8 cellular contexts compared by ENCODE assay signal in genomic region chr10:117375360-117376147, GRCh38.
DNase-seq lines count a peak whose midpoint lies in the region; ATAC-seq and TF ChIP-seq lines count a peak whose summit lies in the region.

Gene PDZD8, minus strand, starts transcription at chr10:117375440. Its CDS starts 213 bp downstream, at chr10:117375227.

- peak; percentile 89 for TF ChIP-seq POLR2A in GM19193 (IDR thresholded peaks at IDR 0.05; ENCODE audit: extremely low read depth, insufficient read depth, insufficient read length)

- ATAC-seq in HG03432 (IDR thresholded peaks at IDR 0.05; ENCODE audit: unreplicated experiment) = peak; percentile 88

- peak; percentile 96 for DNase-seq in Ammon's horn (ENCODE audit: low spot score)
- DNase-seq in NCI-H526 (lab: John Stamatoyannopoulos, UW) = peak; percentile 50 to 90
- peak; percentile 92 for DNase-seq in activated CD4-positive, alpha-beta T cell treated with anti-CD3 and anti-CD28 coated beads for 48 hours
- peak; percentile 94 for DNase-seq in kidney tubule cell (ENCODE audit: low spot score)
- DNase-seq in stimulated activated CD4-positive, alpha-beta T cell treated with anti-CD3 and anti-CD28 coated beads, Interleukin-1b, Interleukin-23, amount 100 ng/mL, for 24 hours (ENCODE audit: low read depth in 4 of 4, low spot score in 1 of 4) = peak; percentile 85 to 91 (median 90)

- peak within 1 kb of the TSS; percentile 65 for H3K27ac ChIP-seq in cingulate gyrus (ENCODE audit: low read depth, low read length)

Comparison
In these comparisons a context has a peak if more than half of its experiments do, and no peak if none do; other contexts are left out.
1. Peak in every context shown above with its lines: DNase-seq, ATAC-seq and H3K27ac ChIP-seq.